12 cellular contexts compared by ENCODE assay signal in the genomic region with DNA sequence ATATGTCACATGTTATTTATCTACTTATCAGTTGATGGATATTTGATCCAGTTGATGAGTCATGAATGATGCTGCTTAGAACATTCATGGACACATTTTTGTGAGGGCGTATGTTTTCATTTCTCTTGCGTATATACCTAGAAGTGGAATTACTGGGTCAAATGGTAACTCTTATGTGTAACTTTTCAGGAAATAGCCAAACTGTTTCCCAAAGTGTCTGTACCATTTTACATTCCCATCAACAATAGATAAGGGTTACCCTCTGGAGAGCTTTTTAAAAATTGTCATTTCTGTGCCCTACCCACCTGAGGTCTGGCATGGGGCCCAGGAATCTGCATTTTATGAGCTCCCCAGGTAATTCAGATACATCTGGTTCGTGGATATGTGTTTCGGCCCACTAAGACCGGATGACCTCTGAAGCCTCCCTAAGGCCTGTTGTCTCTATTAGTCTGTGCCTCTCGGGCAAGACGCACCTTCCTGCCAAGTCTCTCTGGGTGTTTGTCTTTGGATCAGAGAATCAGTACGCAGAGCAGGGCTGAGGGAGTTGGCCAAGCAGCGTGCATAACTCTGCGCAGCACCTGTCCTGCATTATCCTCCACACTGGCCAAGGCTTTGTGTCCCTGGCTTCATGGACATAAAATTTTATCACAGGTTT.
DNase-seq lines count a peak whose midpoint lies in the region; ATAC-seq and TF ChIP-seq lines count a peak whose summit lies in the region.
"Had no signal": no experiment of that assay in that cellular context is flagged by ENCODE, and none has a peak within 500 bp of the region (broad histone marks: within the 10 kb centered on the region; RNA-seq: fewer than 3 reads in every experiment).

No MANE protein-coding gene starts in this region.

- TF ChIP-seq CTCF in foreskin keratinocyte (conservative IDR thresholded peaks at IDR 0.05): no peak

- H3K27me3 ChIP-seq in foreskin keratinocyte: no peaks in the 10 kb centered on the region
- H3K27me3 ChIP-seq: thyroid gland had no signal

- DNase-seq in HS-27A (ENCODE audit: low read depth) (peak; percentile 92), amniotic stem cell (lab: John Stamatoyannopoulos, UW) (peak; percentile 27), foreskin keratinocyte (peak; percentile 95 to 99), stromal cell of bone marrow (ENCODE audit: low read depth) (peak; percentile 54), inferior parietal cortex (ENCODE audit: extremely low spot score) (no peak), caudate nucleus (lab: John Stamatoyannopoulos, UW) (no peak)
- DNase-seq: DMS79 treated with DMSO at 0.1 percent for 48 hours, hippocampal formation, thyroid gland had no signal

- H3K4me1 ChIP-seq in foreskin keratinocyte: peaks cover 27% of the 10 kb centered on the region

- H3K27ac ChIP-seq in foreskin keratinocyte: peak overlapping the region; percentile 85
- H3K27ac ChIP-seq in caudate nucleus (ENCODE audit: low read depth, low read length): no peak overlapping the region

- ATAC-seq in foreskin keratinocyte (peak; percentile 47), HG03457 (IDR thresholded peaks at IDR 0.05; ENCODE audit: unreplicated experiment) (no peak), GM21367 (IDR thresholded peaks at IDR 0.05; ENCODE audit: unreplicated experiment) (no peak)
- ATAC-seq: natural killer cell treated with Interleukin-12 subunit alpha and Interleukin-12 subunit beta and Interleukin-15 and Interleukin-18, amount 100 ng/mL, for 72 hours had no signal

Comparison
In these comparisons a context has a peak if more than half of its experiments do, and no peak if none do; other contexts are left out.
1. DNase-seq: peak in HS-27A (single experiment), amniotic stem cell (single experiment), foreskin keratinocyte (2 of 2) and stromal cell of bone marrow (single experiment); none in inferior parietal cortex (single experiment) and caudate nucleus (0 of 61).